In genomic region chr21:31203371-31204054, GRCh38 we compare ENCODE assay signal across 21 cellular contexts.
A peak's percentile ranks its signal among the peaks of the same experiment; 100 is the strongest.
DNase-seq lines count a peak whose midpoint lies in the region; ATAC-seq and TF ChIP-seq lines count a peak whose summit lies in the region.
"Had no signal": no experiment of that assay in that cellular context is flagged by ENCODE, and none has a peak within 500 bp of the region (broad histone marks: within the 10 kb centered on the region; RNA-seq: fewer than 3 reads in every experiment).

No MANE protein-coding gene starts in this region.

- in situ Hi-C loops in Caki2 (cut with HindIII; ENCODE audit: low pct_unique_long_range_greater_than_20kb, low sequenced_read_pairs), result no loop called here

- H3K27ac Mint-ChIP-seq in chondrocyte (ENCODE audit: unreplicated experiment), result peak overlapping the region; percentile 79
- no peak overlapping the region for H3K27ac Mint-ChIP-seq in T-helper 2 cell treated with Interferon-gamma antibody and Interleukin-4, amounts not matched to agents 5 μg/mL and 100 μg/mL, for 36 hours
- H3K27ac Mint-ChIP-seq: activated T-helper 1 cell treated with anti-CD3 and anti-CD28 coated beads, Interleukin-12 subunit alpha, Interleukin-12 subunit beta, Interleukin-2, Interleukin-4 antibody, amounts not matched to agents 30 ng/mL and 10 ng/mL and 1 ng/mL, durations not matched to agents 14 hours and 24 hours and 36 hours had no signal

- no peaks in the 10 kb centered on the region for H3K9me3 Mint-ChIP-seq in chondrocyte (ENCODE audit: low read depth)
- H3K9me3 Mint-ChIP-seq in T-helper 2 cell treated with Interferon-gamma antibody and Interleukin-4, amounts not matched to agents 5 μg/mL and 100 μg/mL, for 36 hours, result no peaks in the 10 kb centered on the region
- H3K9me3 Mint-ChIP-seq: activated T-helper 1 cell treated with anti-CD3 and anti-CD28 coated beads, Interleukin-12 subunit alpha, Interleukin-12 subunit beta, Interleukin-2, Interleukin-4 antibody, amounts not matched to agents 30 ng/mL and 10 ng/mL and 1 ng/mL, durations not matched to agents 14 hours and 24 hours and 36 hours; naive B cell had no signal

- H3K27ac ChIP-seq in mesodermal cell (ENCODE audit: low read depth, low read length, severe bottlenecking), result peak overlapping the region; percentile 52
- no peak overlapping the region for H3K27ac ChIP-seq in ascending aorta
- H3K27ac ChIP-seq: lower lobe of right lung, thoracic aorta had no signal

- ATAC-seq in HG03108 (IDR thresholded peaks at IDR 0.05; ENCODE audit: unreplicated experiment), result no peak
- ATAC-seq: GM12878, lower lobe of right lung, Right ventricle myocardium inferior had no signal

- TF ChIP-seq CTCF in chondrocyte (IDR thresholded peaks at IDR 0.05), result no peak
- TF ChIP-seq CTCF in ascending aorta (IDR thresholded peaks at IDR 0.05), result no peak

- H3K27me3 Mint-ChIP-seq in chondrocyte (ENCODE audit: low read depth), result no peaks in the 10 kb centered on the region
- peaks cover 4% of the 10 kb centered on the region for H3K27me3 Mint-ChIP-seq in T-helper 2 cell treated with Interferon-gamma antibody and Interleukin-4, amounts not matched to agents 5 μg/mL and 100 μg/mL, for 36 hours (ENCODE audit: low read depth)
- H3K27me3 Mint-ChIP-seq: naive B cell had no signal

- no peaks in the 10 kb centered on the region for H3K9me3 ChIP-seq in MG63
- H3K9me3 ChIP-seq in mesodermal cell (ENCODE audit: control insufficient read depth, low read length), result no peaks in the 10 kb centered on the region
- no peaks in the 10 kb centered on the region for H3K9me3 ChIP-seq in ascending aorta
- H3K9me3 ChIP-seq: lower lobe of right lung, thoracic aorta had no signal

- H3K4me1 Mint-ChIP-seq in chondrocyte (ENCODE audit: low read depth), result peaks cover 41% of the 10 kb centered on the region
- peaks cover 9% of the 10 kb centered on the region for H3K4me1 Mint-ChIP-seq in T-helper 2 cell treated with Interferon-gamma antibody and Interleukin-4, amounts not matched to agents 5 μg/mL and 100 μg/mL, for 36 hours (ENCODE audit: low read depth)

- H3K36me3 ChIP-seq in MG63 (no peaks in the 10 kb centered on the region), mesodermal cell (ENCODE audit: control insufficient read depth, insufficient read depth, low read length) (no peaks in the 10 kb centered on the region), ascending aorta (no peaks in the 10 kb centered on the region)
- H3K36me3 ChIP-seq: lower lobe of right lung, thoracic aorta had no signal

- H3K4me1 ChIP-seq in mesodermal cell (ENCODE audit: control insufficient read depth, insufficient read depth, low read length, poor library complexity, severe bottlenecking) (peaks cover 13% of the 10 kb centered on the region), ascending aorta (no peaks in the 10 kb centered on the region)

- no peaks in the 10 kb centered on the region for H3K27me3 ChIP-seq in MG63
- H3K27me3 ChIP-seq in ascending aorta, result no peaks in the 10 kb centered on the region

- DNase-seq in Caki2 (ENCODE audit: low read depth) (peak; percentile 46), MG63 (peak; percentile 48), chondrocyte (ENCODE audit: low spot score) (no peak), ascending aorta (ENCODE audit: low spot score in 2 of 2) (no peak)
- no peak for DNase-seq in activated CD4-positive, alpha-beta T cell treated with anti-CD3 and anti-CD28 coated beads, Interleukin-2, amount 50 U/mL, for 48 hours
- no peak for DNase-seq in T-helper 2 cell treated with Interferon-gamma antibody and Interleukin-4, amounts not matched to agents 5 μg/mL and 100 μg/mL, for 36 hours (ENCODE audit: low spot score)
- DNase-seq: activated CD4-positive, CD25-positive, alpha-beta regulatory T cell; Calu3; GDM1; lower lobe of right lung; naive B cell; NCI-H146; NCI-H345; T-helper 1 cell had no signal

- H3K4me3 ChIP-seq in MG63 (no peak overlapping the region), mesodermal cell (ENCODE audit: extremely low read depth, insufficient read depth, low read length, poor library complexity, severe bottlenecking) (no peak overlapping the region), ascending aorta (no peak overlapping the region)
- H3K4me3 ChIP-seq: GM12878, lower lobe of right lung, smooth muscle cell, thoracic aorta had no signal

- intact Hi-C loops in ascending aorta (cut with DNase I), result loop anchor here (10.0 kb wide), 1 partner anchor 531 kb away; the partner anchor contains the start of gene SCAF4

- no peak overlapping the region for H3K4me3 Mint-ChIP-seq in chondrocyte (ENCODE audit: unreplicated experiment)
- no peak overlapping the region for H3K4me3 Mint-ChIP-seq in T-helper 2 cell treated with Interferon-gamma antibody and Interleukin-4, amounts not matched to agents 5 μg/mL and 100 μg/mL, for 36 hours
- H3K4me3 Mint-ChIP-seq: activated T-helper 1 cell treated with anti-CD3 and anti-CD28 coated beads, Interleukin-12 subunit alpha, Interleukin-12 subunit beta, Interleukin-2, Interleukin-4 antibody, amounts not matched to agents 30 ng/mL and 10 ng/mL and 1 ng/mL, durations not matched to agents 14 hours and 24 hours and 36 hours; naive B cell had no signal

- WGBS in mesodermal cell (ENCODE audit: insufficient coverage in 2 of 2), 2 experiments, result 80 to 100% methylated on average over 1 of the region's 7 CpGs

- H3K36me3 Mint-ChIP-seq in chondrocyte (ENCODE audit: low read depth), result no peaks in the 10 kb centered on the region
- H3K36me3 Mint-ChIP-seq in T-helper 2 cell treated with Interferon-gamma antibody and Interleukin-4, amounts not matched to agents 5 μg/mL and 100 μg/mL, for 36 hours (ENCODE audit: low read depth), result no peaks in the 10 kb centered on the region
- H3K36me3 Mint-ChIP-seq: naive B cell had no signal

Comparison
In these comparisons a context has a peak if more than half of its experiments do, and no peak if none do; other contexts are left out.
1. DNase-seq: peak in Caki2 (single experiment) and MG63 (single experiment); none in chondrocyte (single experiment), ascending aorta (0 of 2), activated CD4-positive, alpha-beta T cell treated with anti-CD3 and anti-CD28 coated beads, Interleukin-2, amount 50 U/mL, for 48 hours (0 of 2) and T-helper 2 cell treated with Interferon-gamma antibody and Interleukin-4, amounts not matched to agents 5 μg/mL and 100 μg/mL, for 36 hours (single experiment).